Comparison of ENCODE assay signal across 8 cellular contexts in genomic region chr1:234726359-234726836, GRCh38.
A peak's percentile ranks its signal among the peaks of the same experiment; 100 is the strongest.
DNase-seq lines count a peak whose midpoint lies in the region; ATAC-seq and TF ChIP-seq lines count a peak whose summit lies in the region.

No MANE protein-coding gene starts in this region.

- H3K36me3 Mint-ChIP-seq in activated naive CD8-positive, alpha-beta T cell treated with anti-CD3 and anti-CD28 coated beads, Interleukin-2, amount 10 ng/mL, durations not matched to agents 7 days and 5 days = peaks cover 5% of the 10 kb centered on the region

- POLR2A ChIA-PET in activated naive CD8-positive, alpha-beta T cell treated with anti-CD3 and anti-CD28 coated beads, Interleukin-2, amount 10 ng/mL, durations not matched to agents 7 days and 5 days (lab: Charles Lee) = interaction anchor here (1.4 to 8.3 kb wide), 4 partner anchors 10 to 126 kb away, joined by 4 to 188 read pairs (median 7); partner anchors contain the start of gene IRF2BP2

- H3K27me3 ChIP-seq in left ventricle myocardium inferior (ENCODE audit: low read depth) = no peaks in the 10 kb centered on the region
- no peaks in the 10 kb centered on the region for H3K27me3 ChIP-seq in lung (ENCODE audit: control insufficient read depth, insufficient read depth)

- peak overlapping the region; percentile 29 for H3K4me3 Mint-ChIP-seq in activated naive CD8-positive, alpha-beta T cell treated with anti-CD3 and anti-CD28 coated beads, Interleukin-2, amount 10 ng/mL, durations not matched to agents 7 days and 5 days

- peak; percentile 28 for TF ChIP-seq CTCF in left ventricle myocardium inferior (IDR thresholded peaks at IDR 0.05; ENCODE audit: borderline replicate concordance)
- TF ChIP-seq CTCF in lung (IDR thresholded peaks at IDR 0.05; ENCODE audit: control extremely low read depth, extremely low read depth) = no peak

- peaks cover 66% of the 10 kb centered on the region for H3K4me1 Mint-ChIP-seq in activated naive CD8-positive, alpha-beta T cell treated with anti-CD3 and anti-CD28 coated beads, Interleukin-2, amount 10 ng/mL, durations not matched to agents 7 days and 5 days

- H3K27ac Mint-ChIP-seq in activated naive CD8-positive, alpha-beta T cell treated with anti-CD3 and anti-CD28 coated beads, Interleukin-2, amount 10 ng/mL, durations not matched to agents 7 days and 5 days = peak overlapping the region; percentile 94

- intact Hi-C loops in left ventricle myocardium inferior (cut with micrococcal nuclease) = loop anchor here (10.0 kb wide), 1 partner anchor 238 kb away; no protein-coding TSS in a partner anchor
- intact Hi-C loops in left cardiac atrium (cut with DNase I) = loop anchor here (5.0 to 10.0 kb wide), 6 partner anchors 158 to 268 kb away; no protein-coding TSS in a partner anchor

- WGBS in lung, 2 donors = 69 to 77% methylated on average over 12 of the region's 12 CpGs
- WGBS in urinary bladder = 55% methylated on average over 12 of the region's 12 CpGs

- H3K9me3 Mint-ChIP-seq in activated naive CD8-positive, alpha-beta T cell treated with anti-CD3 and anti-CD28 coated beads, Interleukin-2, amount 10 ng/mL, durations not matched to agents 7 days and 5 days = no peaks in the 10 kb centered on the region

- H3K4me1 ChIP-seq in left ventricle myocardium inferior = peaks cover 85% of the 10 kb centered on the region
- H3K4me1 ChIP-seq in lung (ENCODE audit: control insufficient read depth in 2 of 2, insufficient read depth in 2 of 2, low read length in 2 of 2) = peaks cover 29 to 36% of the 10 kb centered on the region in 2 donors
- H3K4me1 ChIP-seq in urinary bladder (ENCODE audit: insufficient read depth) = no peaks in the 10 kb centered on the region

- no peak overlapping the region for H3K4me3 ChIP-seq in left ventricle myocardium inferior
- H3K4me3 ChIP-seq in lung = no peak overlapping the region
- H3K4me3 ChIP-seq in urinary bladder (ENCODE audit: low read depth, low read length) = no peak overlapping the region

- H3K9me3 ChIP-seq in left ventricle myocardium inferior (replicated peaks) (no peaks in the 10 kb centered on the region), lung (ENCODE audit: control insufficient read depth in 2 of 2, insufficient read depth in 1 of 2, low read length in 1 of 2) (no peaks in the 10 kb centered on the region)

- H3K27me3 Mint-ChIP-seq in activated naive CD8-positive, alpha-beta T cell treated with anti-CD3 and anti-CD28 coated beads, Interleukin-2, amount 10 ng/mL, durations not matched to agents 7 days and 5 days = no peaks in the 10 kb centered on the region

- ATAC-seq in left cardiac atrium (no peak), lung (ENCODE audit: insufficient read depth, low FRiP score) (no peak), HG03354 (IDR thresholded peaks at IDR 0.05; ENCODE audit: poor library complexity, severe bottlenecking, unreplicated experiment) (no peak), HG02852 (IDR thresholded peaks at IDR 0.05; ENCODE audit: unreplicated experiment) (no peak)
- ATAC-seq in activated naive CD8-positive, alpha-beta T cell treated with anti-CD3 and anti-CD28 coated beads, Interleukin-2, amount 10 ng/mL, durations not matched to agents 7 days and 5 days (ENCODE audit: low read depth) = no peak

- peak overlapping the region; percentile 99 for H3K27ac ChIP-seq in left ventricle myocardium inferior (replicated peaks)
- H3K27ac ChIP-seq in lung (ENCODE audit: low read depth in 1 of 2, low read length in 1 of 2) = peak overlapping the region; percentile 98 to 99
- H3K27ac ChIP-seq in urinary bladder (ENCODE audit: low read depth) = peak overlapping the region; percentile 72

- no peak for DNase-seq in left ventricle myocardium inferior
- no peak for DNase-seq in left cardiac atrium
- DNase-seq in activated naive CD8-positive, alpha-beta T cell treated with anti-CD3 and anti-CD28 coated beads, Interleukin-2, amount 10 ng/mL, durations not matched to agents 7 days and 5 days = no peak
- DNase-seq in lung (ENCODE audit: low spot score) = no peak
- DNase-seq in CD1c-positive myeloid dendritic cell (ENCODE audit: extremely low spot score) = no peak

- H3K36me3 ChIP-seq in left ventricle myocardium inferior (no peaks in the 10 kb centered on the region), lung (ENCODE audit: control insufficient read depth in 2 of 2, insufficient read depth in 2 of 2, low read length in 2 of 2) (no peaks in the 10 kb centered on the region), urinary bladder (ENCODE audit: insufficient read depth) (no peaks in the 10 kb centered on the region)
